8 cellular contexts compared by ENCODE assay signal in the genomic region with DNA sequence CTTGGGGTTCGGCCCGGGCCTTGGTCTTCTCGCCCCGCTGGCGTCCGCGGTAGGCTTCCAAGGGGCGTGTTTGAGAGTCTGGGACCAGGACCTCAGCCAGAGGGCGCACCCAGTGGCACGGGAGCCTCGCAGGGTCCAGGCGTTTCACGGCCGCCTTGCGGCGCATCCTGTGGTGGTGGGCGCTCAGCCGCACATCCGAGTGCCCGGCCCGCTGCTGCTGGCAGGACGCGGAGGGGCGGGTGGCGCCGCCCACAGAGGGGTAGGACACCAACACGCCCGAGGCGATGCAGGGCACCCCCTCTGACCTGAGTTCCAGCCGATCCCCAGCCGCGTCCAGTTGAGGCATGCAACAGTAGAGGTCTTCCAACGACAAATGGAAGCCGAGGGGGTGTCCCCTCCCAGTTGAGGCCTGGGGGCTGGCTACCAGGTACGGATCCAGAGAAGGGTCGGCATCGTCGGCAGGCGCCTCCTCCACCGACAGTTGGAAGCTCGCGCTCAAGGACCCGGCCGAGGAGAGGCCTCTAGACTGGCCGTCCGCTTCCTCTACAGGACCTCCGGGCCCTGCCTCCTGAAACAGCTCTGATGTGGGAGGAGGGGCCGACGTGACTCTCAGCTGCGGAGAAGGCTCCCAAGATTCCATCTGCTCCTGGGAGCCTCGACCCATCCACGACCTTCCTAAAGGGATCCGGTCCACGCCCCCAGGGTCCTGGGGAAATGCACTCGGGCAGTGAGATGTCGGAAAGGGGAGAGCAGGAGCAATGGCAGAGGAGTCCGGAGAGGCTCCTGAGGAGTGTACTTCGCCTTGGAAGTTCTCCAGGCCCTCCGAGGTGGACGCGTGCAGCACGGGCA. TPM values are rescaled to one million over a fixed set of nuclear protein-coding genes. Genes with fewer than 3 reads are reported as not detected.
DNase-seq lines count a peak whose midpoint lies in the region; ATAC-seq and TF ChIP-seq lines count a peak whose summit lies in the region.

No MANE protein-coding gene starts in this region.

- H3K4me1 ChIP-seq in colonic mucosa, result no peaks in the 10 kb centered on the region
- peaks cover 0 to 15% of the 10 kb centered on the region in 2 donors for H3K4me1 ChIP-seq in lung (ENCODE audit: control insufficient read depth in 2 of 2, insufficient read depth in 2 of 2, low read length in 2 of 2)
- no peaks in the 10 kb centered on the region for H3K4me1 ChIP-seq in urinary bladder (ENCODE audit: insufficient read depth)

- ATAC-seq in HG03460 (IDR thresholded peaks at IDR 0.05; ENCODE audit: unreplicated experiment), result peak; percentile 44
- peak; percentile 56 for ATAC-seq in lung (ENCODE audit: insufficient read depth, low FRiP score)
- ATAC-seq in HG03469 (IDR thresholded peaks at IDR 0.05; ENCODE audit: unreplicated experiment), result no peak
- ATAC-seq in GM19452 (IDR thresholded peaks at IDR 0.05; ENCODE audit: unreplicated experiment), result no peak

- intact Hi-C loops in colonic mucosa (cut with DNase I), result no loop called here

- TF ChIP-seq CTCF in colonic mucosa (IDR thresholded peaks at IDR 0.05) (no peak), lung (IDR thresholded peaks at IDR 0.05; ENCODE audit: control extremely low read depth, extremely low read depth) (no peak)

- H3K9me3 ChIP-seq in colonic mucosa (no peaks in the 10 kb centered on the region), lung (ENCODE audit: control insufficient read depth in 2 of 2, insufficient read depth in 1 of 2, low read length in 1 of 2) (no peaks in the 10 kb centered on the region)

- peak overlapping the region; percentile 52 for H3K4me3 ChIP-seq in colonic mucosa
- H3K4me3 ChIP-seq in lung, result peak overlapping the region; percentile 49
- peak overlapping the region; percentile 45 for H3K4me3 ChIP-seq in urinary bladder (ENCODE audit: low read depth, low read length)

- H3K27ac ChIP-seq in colonic mucosa (peak overlapping the region; percentile 9), lung (ENCODE audit: low read depth in 1 of 2, low read length in 1 of 2) (peak overlapping the region in 1 of 2 donors; percentile 8), urinary bladder (ENCODE audit: low read depth) (no peak overlapping the region)

- peak; percentile 16 for DNase-seq in GM04504 (ENCODE audit: low read depth)
- DNase-seq in colonic mucosa, result peak; percentile 56
- DNase-seq in lung (ENCODE audit: low spot score), result no peak
- DNase-seq in epidermal melanocyte (ENCODE audit: insufficient read length, low spot score), result no peak

- H3K36me3 ChIP-seq in colonic mucosa, result no peaks in the 10 kb centered on the region
- no peaks in the 10 kb centered on the region for H3K36me3 ChIP-seq in lung (ENCODE audit: control insufficient read depth in 2 of 2, insufficient read depth in 2 of 2, low read length in 2 of 2)
- H3K36me3 ChIP-seq in urinary bladder (ENCODE audit: insufficient read depth), result no peaks in the 10 kb centered on the region

- no peaks in the 10 kb centered on the region for H3K27me3 ChIP-seq in colonic mucosa
- H3K27me3 ChIP-seq in lung (ENCODE audit: control insufficient read depth, insufficient read depth), result no peaks in the 10 kb centered on the region

- H3K9ac ChIP-seq in colonic mucosa (ENCODE audit: low read depth in 2 of 2, low read length in 2 of 2), result peak overlapping the region; percentile 59 to 84

- WGBS in lung, 2 donors, result 6 to 10% methylated on average over 45 to 62 of the region's 62 CpGs
- WGBS in urinary bladder, result 6% methylated on average over 62 of the region's 62 CpGs

RNA-seq across cellular contexts. Expression of a gene that starts 6.3 kb away (rescaled TPM):
- total RNA-seq in colonic mucosa (1 to 10 TPM in 1 of 2 donors, under 1 TPM in 1; 0.62 to 1.1 TPM), lung (10 to 100 TPM in 1 of 2 donors, 1 to 10 TPM in 1; 3.4 to 16.9 TPM), urinary bladder (0.74 TPM)
- polyA plus RNA-seq in lung (1 to 10 TPM; 7.3 TPM), urinary bladder (4.9 TPM)

RNA-seq across cellular contexts. Expression of a gene that starts 6.4 kb away (rescaled TPM):
- total RNA-seq in colonic mucosa, result 1 to 10 TPM; 7.5 to 9.0 TPM
- 10 to 100 TPM; 36.1 to 42.3 TPM for total RNA-seq in lung
- 10 to 100 TPM; 15.4 to 27.9 TPM for polyA plus RNA-seq in lung
- total RNA-seq in urinary bladder, result 7.8 TPM
- 21.5 TPM for polyA plus RNA-seq in urinary bladder

RNA-seq across cellular contexts. Expression of a gene that starts 26.6 kb away (rescaled TPM):
- 10 to 100 TPM; 51.4 to 89.9 TPM for total RNA-seq in colonic mucosa
- total RNA-seq in lung, result 10 to 100 TPM; 37.5 to 46.0 TPM
- 10 to 100 TPM; 21.9 to 23.7 TPM for polyA plus RNA-seq in lung
- total RNA-seq in urinary bladder, result 18.0 TPM
- polyA plus RNA-seq in urinary bladder, result 14.2 TPM

RNA-seq across cellular contexts. Expression of a gene that starts 35.0 kb away (rescaled TPM):
- total RNA-seq in colonic mucosa, result 100 to 1,000 TPM; 111 to 114 TPM
- total RNA-seq in lung, result 100 to 1,000 TPM in 1 of 2 donors, 10 to 100 TPM in 1; 98.4 to 142 TPM
- polyA plus RNA-seq in lung, result 100 to 1,000 TPM in 1 of 2 donors, 10 to 100 TPM in 1; 69.9 to 110 TPM
- total RNA-seq in urinary bladder, result 62.1 TPM
- 118 TPM for polyA plus RNA-seq in urinary bladder

RNA-seq across cellular contexts. Expression of a gene that starts 39.8 kb away (rescaled TPM):
- total RNA-seq in colonic mucosa (10 to 100 TPM; 18.2 to 23.9 TPM), lung (10 to 100 TPM; 22.7 to 40.7 TPM), urinary bladder (13.5 TPM)
- polyA plus RNA-seq in lung (10 to 100 TPM; 33.1 to 72.3 TPM), urinary bladder (35.2 TPM)

Comparison
In these comparisons a context has a peak if more than half of its experiments do, and no peak if none do; other contexts are left out.
1. DNase-seq: peak in GM04504 (single experiment) and colonic mucosa (single experiment); none in lung (single experiment) and epidermal melanocyte (single experiment).
2. ATAC-seq: peak in HG03460 (single experiment) and lung (single experiment); none in HG03469 (single experiment) and GM19452 (single experiment).
3. Peak in every context shown above with its lines, with median percentiles within 50 percentile points of each other: H3K4me3 ChIP-seq.